14 cellular contexts compared by ENCODE assay signal in the genomic region with DNA sequence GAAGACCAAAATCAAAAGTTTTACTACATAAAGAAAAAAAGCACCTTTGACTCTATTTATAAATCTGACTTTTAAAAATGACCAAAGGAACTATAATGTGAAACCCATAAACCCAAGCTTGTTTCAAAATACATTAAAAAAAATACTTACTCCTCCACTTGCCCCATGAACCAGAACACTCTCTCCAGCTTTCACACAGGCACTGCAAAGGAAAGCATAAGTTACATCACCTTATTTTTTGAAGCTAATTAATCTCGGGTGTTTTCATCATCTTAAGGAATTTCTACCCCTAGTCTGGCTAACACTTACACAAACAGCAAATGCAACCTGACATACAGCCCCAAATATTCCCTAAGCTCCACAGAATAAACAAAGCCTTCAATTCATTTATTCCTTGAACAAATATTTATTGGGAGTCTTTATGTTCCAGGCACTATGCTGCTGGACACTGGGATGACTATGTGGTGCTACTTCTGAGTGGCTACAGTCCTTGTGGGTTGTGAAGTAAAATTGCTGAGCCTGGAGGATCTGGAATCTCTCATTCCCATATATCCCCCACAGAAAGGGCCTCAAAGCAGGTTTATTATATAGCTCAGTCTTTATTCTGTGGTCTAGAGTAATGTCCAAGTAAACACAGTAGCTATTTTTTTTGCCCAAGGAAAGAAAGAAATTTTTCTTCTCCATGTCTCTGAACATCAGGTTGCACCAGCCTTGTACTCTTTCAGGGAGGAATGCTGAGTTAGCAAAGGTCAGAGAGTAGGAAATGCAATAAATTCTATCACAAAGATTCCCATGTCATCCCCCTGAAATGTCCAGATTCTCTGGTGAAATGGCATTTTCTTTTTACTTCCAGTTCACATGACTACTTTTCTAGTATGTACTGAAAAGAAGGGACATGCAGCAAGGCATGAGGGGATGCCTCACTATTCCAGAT. TPM values are rescaled to one million over a fixed set of nuclear protein-coding genes. Genes with fewer than 3 reads are reported as not detected.
DNase-seq lines count a peak whose midpoint lies in the region; ATAC-seq, FAIRE-seq and TF ChIP-seq lines count a peak whose summit lies in the region.
"Had no signal": no experiment of that assay in that cellular context is flagged by ENCODE, and none has a peak within 500 bp of the region (broad histone marks: within the 10 kb centered on the region; RNA-seq: fewer than 3 reads in every experiment).

No MANE protein-coding gene starts in this region.

- H3K4me1 ChIP-seq in GM12878 (ENCODE audit: control insufficient read depth, insufficient read depth, low read length), result peaks cover 26% of the 10 kb centered on the region

- TF ChIP-seq EP300 in GM12878 (IDR thresholded peaks at IDR 0.05; ENCODE audit: borderline replicate concordance in 1 of 2, control insufficient read depth in 1 of 2, low read depth in 2 of 2, low read length in 2 of 2), result no peak; a peak in 1 of 4 replicates

- H3K27ac ChIP-seq in GM12878 (ENCODE audit: control insufficient read depth, insufficient read depth), result peak overlapping the region; percentile 57

- H3K27me3 ChIP-seq in GM12878 (replicated peaks in 1 of 2; ENCODE audit: control insufficient read depth in 2 of 2, insufficient read depth in 2 of 2, low read length in 1 of 2), result no peaks in the 10 kb centered on the region

- POLR2A ChIA-PET in GM12878 (lab: Charles Lee), result interaction anchor here (0.7 to 3.9 kb wide), 3 partner anchors 11 to 34 kb away, joined by 3 to 35 read pairs (median 5); partner anchors contain the start of genes CRYZ and TYW3

- ATAC-seq in GM21367 (IDR thresholded peaks at IDR 0.05; ENCODE audit: unreplicated experiment), result peak; percentile 73
- ATAC-seq in HG02885 (IDR thresholded peaks at IDR 0.05; ENCODE audit: poor library complexity, unreplicated experiment), result peak; percentile 78
- peak; percentile 83 for ATAC-seq in GM12878
- ATAC-seq in effector memory CD8-positive, alpha-beta T cell (replicated peaks), result no peak
- ATAC-seq in HG03175 (IDR thresholded peaks at IDR 0.05; ENCODE audit: unreplicated experiment), result no peak
- ATAC-seq: stimulated activated naive CD8-positive, alpha-beta T cell treated with anti-CD3 and anti-CD28 coated beads, Interleukin-15, amount 100 ng/mL, for 72 hours; T-cell had no signal

- RAD21 ChIA-PET in GM12878 (lab: Charles Lee; ENCODE audit: unreplicated experiment), result interaction anchor here (1.2 to 5.6 kb wide), 4 partner anchors 11 to 33 kb away, joined by 3 to 67 read pairs (median 20); partner anchors contain the start of genes CRYZ and TYW3

- TF ChIP-seq CTCF in GM13976 (IDR thresholded peaks at IDR 0.05; ENCODE audit: borderline replicate concordance, control extremely low read depth, extremely low read depth, insufficient read depth, missing control alignments), result no peak
- no peak for TF ChIP-seq CTCF in GM12878 (IDR thresholded peaks at IDR 0.05 in 2 of 3, conservative IDR thresholded peaks at IDR 0.05 in 1 of 3; ENCODE audit: control insufficient read depth in 2 of 3, extremely low read depth in 1 of 3, insufficient read depth in 1 of 3, low read depth in 3 of 3, low read length in 3 of 3)

- H3K4me1 Mint-ChIP-seq in effector memory CD8-positive, alpha-beta T cell (ENCODE audit: low read depth in 2 of 2), result no peaks in the 10 kb centered on the region
- H3K4me1 Mint-ChIP-seq: activated naive CD8-positive, alpha-beta T cell treated with anti-CD3 and anti-CD28 coated beads, Interleukin-2, amount 10 ng/mL, durations not matched to agents 7 days and 5 days; stimulated activated naive CD8-positive, alpha-beta T cell treated with anti-CD3 and anti-CD28 coated beads, Interleukin-15, amount 100 ng/mL, for 72 hours; T-cell had no signal

- H3K4me3 Mint-ChIP-seq in effector memory CD8-positive, alpha-beta T cell, result no peak overlapping the region
- H3K4me3 Mint-ChIP-seq: activated naive CD8-positive, alpha-beta T cell treated with anti-CD3 and anti-CD28 coated beads, Interleukin-2, amount 10 ng/mL, durations not matched to agents 7 days and 5 days; stimulated activated naive CD8-positive, alpha-beta T cell treated with anti-CD3 and anti-CD28 coated beads, Interleukin-15, amount 100 ng/mL, for 72 hours; T-cell had no signal

- peaks cover 2 to 17% of the 10 kb centered on the region in 2 experiments; a peak in 2 of 4 replicates for H3K36me3 ChIP-seq in GM12878 (ENCODE audit: control insufficient read depth in 2 of 2, insufficient read depth in 2 of 2, low read length in 1 of 2)

- H3K79me2 ChIP-seq in GM12878 (ENCODE audit: control insufficient read depth, insufficient read depth, low read length), result no peaks in the 10 kb centered on the region; the same call in none of the 2 replicates

- no peaks in the 10 kb centered on the region for H3K9me3 ChIP-seq in GM12878 (replicated peaks; ENCODE audit: control insufficient read depth, insufficient read depth, low read length)

- TF ChIP-seq POLR2A in GM12878 (IDR thresholded peaks at IDR 0.05; ENCODE audit: low read depth, low read length), result no peak

- SMC1A ChIA-PET in GM12878 (lab: Charles Lee; ENCODE audit: uncharacterized antibody, unreplicated experiment), result interaction anchor here (1.1 to 5.3 kb wide), 7 partner anchors 10 to 55 kb away, joined by 3 to 77 read pairs (median 5); partner anchors contain the start of genes CRYZ and TYW3

- intact Hi-C loops in GM12878 (cut with micrococcal nuclease; ENCODE audit: unreplicated experiment), result no loop called here

- TF ChIP-seq RAD21 in GM12878 (IDR thresholded peaks at IDR 0.05; ENCODE audit: insufficient read depth, low read depth, low read length), result no peak

- peak overlapping the region; percentile 4; the same call in 1 of the 2 replicates for H3K9ac ChIP-seq in GM12878 (ENCODE audit: control insufficient read depth, insufficient read depth, low read length)

- H3K4me3 ChIP-seq in GM12878, result peak overlapping the region; percentile 30; the same call in 1 of the 2 replicates

- H3K27ac Mint-ChIP-seq in effector memory CD8-positive, alpha-beta T cell, result no peak overlapping the region
- H3K27ac Mint-ChIP-seq: activated naive CD8-positive, alpha-beta T cell treated with anti-CD3 and anti-CD28 coated beads, Interleukin-2, amount 10 ng/mL, durations not matched to agents 7 days and 5 days; stimulated activated naive CD8-positive, alpha-beta T cell treated with anti-CD3 and anti-CD28 coated beads, Interleukin-15, amount 100 ng/mL, for 72 hours; T-cell had no signal

- CTCF ChIA-PET in GM12878 (lab: Yijun Ruan, JAX), result interaction anchor here (1.0 to 5.7 kb wide), 10 partner anchors 9 to 61 kb away, joined by 3 to 56 read pairs (median 4); partner anchors contain the start of genes CRYZ and TYW3

- no peaks in the 10 kb centered on the region for H3K27me3 Mint-ChIP-seq in effector memory CD8-positive, alpha-beta T cell
- H3K27me3 Mint-ChIP-seq: activated naive CD8-positive, alpha-beta T cell treated with anti-CD3 and anti-CD28 coated beads, Interleukin-2, amount 10 ng/mL, durations not matched to agents 7 days and 5 days; stimulated activated naive CD8-positive, alpha-beta T cell treated with anti-CD3 and anti-CD28 coated beads, Interleukin-15, amount 100 ng/mL, for 72 hours; T-cell had no signal

- no peak for FAIRE-seq in GM12878 (lab: Jason Lieb, UNC)

- H3K36me3 Mint-ChIP-seq in effector memory CD8-positive, alpha-beta T cell (ENCODE audit: insufficient read depth), result peaks cover 18% of the 10 kb centered on the region

- DNase-seq in GM13976 (ENCODE audit: low spot score) (peak; percentile 21), GM12878 (ENCODE audit: low read depth, low spot score) (no peak), mucosa of gallbladder (ENCODE audit: low spot score) (no peak), iPS-NIHi11 (ENCODE audit: low spot score) (no peak)
- DNase-seq in effector memory CD8-positive, alpha-beta T cell, result no peak
- DNase-seq: activated naive CD8-positive, alpha-beta T cell treated with anti-CD3 and anti-CD28 coated beads, Interleukin-2, amount 10 ng/mL, durations not matched to agents 7 days and 5 days; AML-193; NCI-H187; stimulated activated CD4-positive, alpha-beta T cell treated with anti-CD3 and anti-CD28 coated beads, Interleukin-1b, Interleukin-23, amount 100 ng/mL, for 48 hours; stimulated activated naive CD8-positive, alpha-beta T cell treated with anti-CD3 and anti-CD28 coated beads, Interleukin-15, amount 100 ng/mL, for 72 hours; T-cell had no signal

- WGBS in GM12878 (ENCODE audit: insufficient coverage, insufficient replicate concordance, low lambda C conversion rate, missing lambda C conversion rate), result 0% methylated on average over 1 of the region's 1 CpG

- H3K9me3 Mint-ChIP-seq in effector memory CD8-positive, alpha-beta T cell, result no peaks in the 10 kb centered on the region
- H3K9me3 Mint-ChIP-seq: activated naive CD8-positive, alpha-beta T cell treated with anti-CD3 and anti-CD28 coated beads, Interleukin-2, amount 10 ng/mL, durations not matched to agents 7 days and 5 days; stimulated activated naive CD8-positive, alpha-beta T cell treated with anti-CD3 and anti-CD28 coated beads, Interleukin-15, amount 100 ng/mL, for 72 hours; T-cell had no signal

- BruUV-seq in GM12878 (replicated peaks; lab: Mats Ljungman, UMichigan), result no TSS peak

- no peak overlapping the region for H2AFZ ChIP-seq in GM12878 (ENCODE audit: control insufficient read depth, low read depth, low read length)

- in situ Hi-C loops in GM13976 (cut with MboI; ENCODE audit: low sequenced_read_pairs, unreplicated experiment), result no loop called here
- in situ Hi-C loops in GM12878 (cut with MboI), result no loop called here

- peak overlapping the region; percentile 64 for H3K4me2 ChIP-seq in GM12878 (ENCODE audit: control insufficient read depth, insufficient read depth)

- H4K20me1 ChIP-seq in GM12878 (ENCODE audit: control insufficient read depth, insufficient read depth), result no peaks in the 10 kb centered on the region

RNA-seq across cellular contexts. Expression of gene CRYZ, which starts 18.2 kb away (rescaled TPM):
- total RNA-seq in GM12878 (2013; cell fraction: nucleolus; rRNA removed), result 64.8 and 65.4 TPM in 2 replicates
- 54.2 and 73.9 TPM in 2 replicates for total RNA-seq in GM12878 (2014; rRNA removed)
- 58.2 and 64.2 TPM in 2 replicates for total RNA-seq in GM12878 (2014; rRNA removed; fragmentation: Illumina TruSeq; extraction: Trizol)
- total RNA-seq in GM12878 (2021), result 53.4 and 55.9 TPM in 2 replicates
- 66.2 TPM for polyA plus RNA-seq in GM12878 (2011; ENCODE audit: low read depth)
- polyA plus RNA-seq in GM12878 (2011; rRNA removed), result 194 and 284 TPM in 2 replicates
- polyA plus RNA-seq in GM12878 (2011; cell fraction: cytosol; rRNA removed), result 71.4 and 81.1 TPM in 2 replicates
- 82.3 and 92.7 TPM in 2 replicates for polyA plus RNA-seq in GM12878 (2011; cell fraction: nucleus; rRNA removed)
- 56.2 and 82.6 TPM in 2 replicates for polyA plus RNA-seq in GM12878 (2012)
- polyA plus RNA-seq in GM12878 (2014; fragmentation: Illumina TruSeq; extraction: Trizol), result 76.6 and 88.1 TPM in 2 replicates
- 100 to 1,000 TPM; 108 to 137 TPM for polyA plus RNA-seq in GM12878 (2014; fragmentation: Nextera tagmentation; extraction: Ambion mirVana)
- polyA plus RNA-seq in GM12878 (2014; rRNA removed), result 54.8 and 61.3 TPM in 2 replicates
- 10 to 100 TPM; 83.0 to 84.9 TPM for polyA plus RNA-seq in GM12878 (2016; fragmentation: Nextera tagmentation; extraction: Ambion mirVana)
- polyA minus RNA-seq in GM12878 (2011; rRNA and poly(A)+ RNA removed), result 67.4 and 96.6 TPM in 2 replicates
- 17.5 and 22.6 TPM in 2 replicates for polyA minus RNA-seq in GM12878 (2011; cell fraction: cytosol; rRNA and poly(A)+ RNA removed)
- polyA minus RNA-seq in GM12878 (2011; cell fraction: nucleus; rRNA and poly(A)+ RNA removed), result 18.6 and 25.6 TPM in 2 replicates
- 174 TPM for total RNA-seq in mucosa of gallbladder

RNA-seq across cellular contexts. Expression of gene TYW3, which starts 18.3 kb away (rescaled TPM):
- total RNA-seq in GM12878 (2013; cell fraction: nucleolus; rRNA removed), result 36.3 and 40.1 TPM in 2 replicates
- total RNA-seq in GM12878 (2014; rRNA removed), result 18.6 and 21.7 TPM in 2 replicates
- 30.6 and 33.6 TPM in 2 replicates for total RNA-seq in GM12878 (2014; rRNA removed; fragmentation: Illumina TruSeq; extraction: Trizol)
- total RNA-seq in GM12878 (2021), result 29.6 and 31.8 TPM in 2 replicates
- polyA plus RNA-seq in GM12878 (2011; ENCODE audit: low read depth), result 12.7 TPM
- polyA plus RNA-seq in GM12878 (2011; rRNA removed), result 54.0 and 81.4 TPM in 2 replicates
- 14.2 and 15.3 TPM in 2 replicates for polyA plus RNA-seq in GM12878 (2011; cell fraction: cytosol; rRNA removed)
- 27.9 and 31.3 TPM in 2 replicates for polyA plus RNA-seq in GM12878 (2011; cell fraction: nucleus; rRNA removed)
- 28.0 and 40.4 TPM in 2 replicates for polyA plus RNA-seq in GM12878 (2012)
- 49.0 and 70.8 TPM in 2 replicates for polyA plus RNA-seq in GM12878 (2014; fragmentation: Illumina TruSeq; extraction: Trizol)
- 10 to 100 TPM; 43.9 to 54.4 TPM for polyA plus RNA-seq in GM12878 (2014; fragmentation: Nextera tagmentation; extraction: Ambion mirVana)
- polyA plus RNA-seq in GM12878 (2014; rRNA removed), result 18.1 and 21.3 TPM in 2 replicates
- polyA plus RNA-seq in GM12878 (2016; fragmentation: Nextera tagmentation; extraction: Ambion mirVana), result 10 to 100 TPM; 31.9 to 32.0 TPM
- 16.2 and 24.4 TPM in 2 replicates for polyA minus RNA-seq in GM12878 (2011; rRNA and poly(A)+ RNA removed)
- 5.1 and 5.8 TPM in 2 replicates for polyA minus RNA-seq in GM12878 (2011; cell fraction: cytosol; rRNA and poly(A)+ RNA removed)
- 18.6 and 31.0 TPM in 2 replicates for polyA minus RNA-seq in GM12878 (2011; cell fraction: nucleus; rRNA and poly(A)+ RNA removed)
- 14.2 TPM for total RNA-seq in mucosa of gallbladder

RNA-seq across cellular contexts. Expression of gene ERICH3, which starts 41.1 kb away (rescaled TPM):
- total RNA-seq in GM12878 (2013; cell fraction: nucleolus; rRNA removed), result 2.2 and 2.3 TPM in 2 replicates
- under 0.01 TPM in 1 of 2 replicates, not detected in the other for total RNA-seq in GM12878 (2014; rRNA removed)
- 0.09 TPM in 1 of 2 replicates, not detected in the other for total RNA-seq in GM12878 (2014; rRNA removed; fragmentation: Illumina TruSeq; extraction: Trizol)
- total RNA-seq in GM12878 (2021), result not detected in 2 replicates
- 0.10 TPM for polyA plus RNA-seq in GM12878 (2011; ENCODE audit: low read depth)
- 0.08 and 0.17 TPM in 2 replicates for polyA plus RNA-seq in GM12878 (2011; rRNA removed)
- polyA plus RNA-seq in GM12878 (2011; cell fraction: cytosol; rRNA removed), result 0.02 and 0.03 TPM in 2 replicates
- polyA plus RNA-seq in GM12878 (2011; cell fraction: nucleus; rRNA removed), result 0.25 and 0.38 TPM in 2 replicates
- 0.38 and 0.52 TPM in 2 replicates for polyA plus RNA-seq in GM12878 (2012)
- polyA plus RNA-seq in GM12878 (2014; fragmentation: Illumina TruSeq; extraction: Trizol), result 0.03 TPM in 1 of 2 replicates, not detected in the other
- not detected for polyA plus RNA-seq in GM12878 (2014; fragmentation: Nextera tagmentation; extraction: Ambion mirVana)
- 0.05 TPM in 1 of 2 replicates, not detected in the other for polyA plus RNA-seq in GM12878 (2014; rRNA removed)
- not detected for polyA plus RNA-seq in GM12878 (2016; fragmentation: Nextera tagmentation; extraction: Ambion mirVana)
- polyA minus RNA-seq in GM12878 (2011; rRNA and poly(A)+ RNA removed), result 0.15 and 0.22 TPM in 2 replicates
- not detected in 2 replicates for polyA minus RNA-seq in GM12878 (2011; cell fraction: cytosol; rRNA and poly(A)+ RNA removed)
- 0.24 and 0.57 TPM in 2 replicates for polyA minus RNA-seq in GM12878 (2011; cell fraction: nucleus; rRNA and poly(A)+ RNA removed)
- 0.09 TPM for total RNA-seq in mucosa of gallbladder
- total RNA-seq: activated naive CD8-positive, alpha-beta T cell treated with anti-CD3 and anti-CD28 coated beads, Interleukin-2, amount 10 ng/mL, durations not matched to agents 7 days and 5 days had no signal

Comparison
In these comparisons a context has a peak if more than half of its experiments do, and no peak if none do; other contexts are left out.
1. ATAC-seq: peak in GM21367 (single experiment), HG02885 (single experiment) and GM12878 (single experiment); none in effector memory CD8-positive, alpha-beta T cell (single experiment) and HG03175 (single experiment).